In genomic region chr3:194876403-194877165, GRCh38 we compare ENCODE assay signal across 1 cellular context.
TF ChIP-seq lines count a peak whose summit lies in the region.

No MANE protein-coding gene starts in this region.

TF ChIP-seq in GM23338, 12 proteins besides CTCF, POLR2A, EP300 and RAD21 (continued from another document):
- no peak for TF ChIP-seq ETS1 (IDR thresholded peaks at IDR 0.05)
- no peak for TF ChIP-seq POLR2AphosphoS5 (IDR thresholded peaks at IDR 0.05; ENCODE audit: low read depth)
- no peak for TF ChIP-seq JUNB (IDR thresholded peaks at IDR 0.05; ENCODE audit: unreplicated experiment)
- TF ChIP-seq CREB1 (CRISPR knock-in tag; IDR thresholded peaks at IDR 0.05; ENCODE audit: low read depth): no peak
- no peak for TF ChIP-seq EZH2 (IDR thresholded peaks at IDR 0.05; ENCODE audit: low read depth, unreplicated experiment)
- TF ChIP-seq ZNF114 (CRISPR knock-in tag; IDR thresholded peaks at IDR 0.05): no peak
- TF ChIP-seq ZNF331 (CRISPR knock-in tag; IDR thresholded peaks at IDR 0.05; ENCODE audit: low read depth): no peak
- no peak for TF ChIP-seq NANOG (IDR thresholded peaks at IDR 0.05; ENCODE audit: borderline replicate concordance)
- no peak for TF ChIP-seq STAT1 (IDR thresholded peaks at IDR 0.05; ENCODE audit: unreplicated experiment)
